In the genomic region with DNA sequence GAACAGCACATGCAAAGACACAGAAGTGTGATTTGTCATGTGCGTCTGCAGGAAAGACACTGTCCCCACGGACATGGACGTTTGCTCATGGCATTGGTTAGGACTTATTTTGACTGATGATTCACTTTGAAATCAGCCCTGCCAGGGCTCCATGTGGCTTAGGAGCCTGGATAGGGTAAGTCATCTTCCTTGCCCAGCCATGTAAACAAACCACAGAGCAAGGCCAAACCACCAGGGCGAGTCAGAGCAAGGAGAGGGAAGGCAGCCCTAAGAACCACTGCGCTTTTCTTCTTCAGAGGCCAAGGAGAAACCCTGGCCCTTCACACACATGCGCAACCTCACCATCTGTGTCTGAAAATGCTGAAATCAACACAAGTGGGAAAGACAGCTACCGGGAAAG, we compare ENCODE assay signal across 1 cellular context.
TF ChIP-seq lines count a peak whose summit lies in the region.

No MANE protein-coding gene starts in this region.

TF ChIP-seq in HCT116, 20 proteins besides CTCF, POLR2A, EP300 and RAD21 (continued from another document):
- TF ChIP-seq EZH2 (IDR thresholded peaks at IDR 0.05) (no peak), ZNF274 (IDR thresholded peaks at IDR 0.05; ENCODE audit: low read depth, low read length) (no peak), JUND (IDR thresholded peaks at IDR 0.05) (no peak), ELF1 (IDR thresholded peaks at IDR 0.05; ENCODE audit: borderline replicate concordance, low read depth) (no peak)
- TF ChIP-seq, protein P1, sequence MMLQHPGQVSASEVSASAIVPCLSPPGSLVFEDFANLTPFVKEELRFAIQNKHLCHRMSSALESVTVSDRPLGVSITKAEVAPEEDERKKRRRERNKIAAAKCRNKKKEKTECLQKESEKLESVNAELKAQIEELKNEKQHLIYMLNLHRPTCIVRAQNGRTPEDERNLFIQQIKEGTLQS (IDR thresholded peaks at IDR 0.05), result no peak
